22 cellular contexts compared by ENCODE assay signal in genomic region chr2:61636686-61637085, GRCh38.
"Had no signal": no experiment of that assay in that cellular context is flagged by ENCODE, and none has a peak within 500 bp of the region (broad histone marks: within the 10 kb centered on the region; RNA-seq: fewer than 3 reads in every experiment).

No MANE protein-coding gene starts in this region.

- H3K27me3 ChIP-seq: esophagus muscularis mucosa, gastroesophageal sphincter, right atrium auricular region, sigmoid colon, stomach, transverse colon had no signal

- H3K4me1 Mint-ChIP-seq: naive thymus-derived CD8-positive, alpha-beta T cell had no signal

- H3K36me3 ChIP-seq: esophagus muscularis mucosa, gastroesophageal sphincter, right atrium auricular region, sigmoid colon, stomach, thoracic aorta, transverse colon had no signal

- H3K36me3 Mint-ChIP-seq: naive thymus-derived CD8-positive, alpha-beta T cell had no signal

- FAIRE-seq: endometrium had no signal

- H3K27ac ChIP-seq: coronary artery, epithelial cell of prostate, esophagus muscularis mucosa, gastroesophageal sphincter, right atrium auricular region, sigmoid colon, skin epidermis, stomach, thoracic aorta, transverse colon had no signal

- H3K4me3 ChIP-seq: coronary artery, esophagus muscularis mucosa, gastroesophageal sphincter, lung, mucosa of descending colon, right atrium auricular region, sigmoid colon, skin epidermis, stomach, thoracic aorta, transverse colon had no signal

- H3K4me3 Mint-ChIP-seq: naive thymus-derived CD8-positive, alpha-beta T cell had no signal

- H3K9me3 ChIP-seq: esophagus muscularis mucosa, gastroesophageal sphincter, mucosa of descending colon, right atrium auricular region, sigmoid colon, stomach, thoracic aorta, transverse colon had no signal

- DNase-seq: effector CD4-positive, alpha-beta T cell; foreskin fibroblast; hippocampal formation; left colon; left ventricle myocardium superior; mesenchymal stem cell; mucosa of descending colon; naive thymus-derived CD8-positive, alpha-beta T cell; sigmoid colon; stimulated activated CD4-positive, alpha-beta T cell treated with anti-CD3 and anti-CD28 coated beads, Interleukin-12 subunit alpha, Interleukin-12 subunit beta, amount 100 ng/mL, for 4 hours; stimulated activated naive CD4-positive, alpha-beta T cell; stomach; transverse colon had no signal

- H3K27me3 Mint-ChIP-seq: naive thymus-derived CD8-positive, alpha-beta T cell had no signal

- ATAC-seq: gastroesophageal sphincter; left colon; left ventricle myocardium superior; mucosa of descending colon; naive thymus-derived CD8-positive, alpha-beta T cell had no signal

- H3K9me3 Mint-ChIP-seq: naive thymus-derived CD8-positive, alpha-beta T cell had no signal

- H3K4me1 ChIP-seq: gastroesophageal sphincter, right atrium auricular region, sigmoid colon, stomach, transverse colon had no signal
